29 cellular contexts compared by ENCODE assay signal in the genomic region with DNA sequence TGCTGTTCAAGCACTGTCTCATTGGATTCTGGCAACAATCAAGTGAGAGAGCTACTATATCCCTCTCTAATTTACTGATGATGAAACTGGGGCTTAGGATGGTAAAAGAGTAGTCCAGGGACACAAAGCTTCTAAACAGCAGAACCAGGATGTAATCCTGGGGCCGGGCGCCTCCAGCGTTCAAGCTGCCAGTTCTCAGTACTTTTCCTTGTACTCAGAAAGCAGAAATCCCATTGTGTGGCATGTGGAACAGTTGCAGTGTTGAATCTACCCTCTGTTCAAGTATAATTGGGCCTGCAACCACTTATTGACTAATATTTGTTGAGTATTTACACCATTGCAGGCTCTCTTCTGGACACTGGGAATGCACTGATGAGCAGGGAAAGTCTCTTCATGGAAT. TPM values are rescaled to one million over a fixed set of nuclear protein-coding genes. Genes with fewer than 3 reads are reported as not detected.
"Had no signal": no experiment of that assay in that cellular context is flagged by ENCODE, and none has a peak within 500 bp of the region (broad histone marks: within the 10 kb centered on the region; RNA-seq: fewer than 3 reads in every experiment).

No MANE protein-coding gene starts in this region.

- ATAC-seq: activated CD4-positive, alpha-beta T cell treated with anti-CD3 and anti-CD28 coated beads for 36 hours; activated CD8-positive, alpha-beta memory T cell treated with anti-CD3 and anti-CD28 coated beads, Interleukin-2, amount 10 ng/mL, durations not matched to agents 7 days and 5 days; activated CD8-positive, alpha-beta T cell treated with anti-CD3 and anti-CD28 coated beads, Interleukin-2, amount 10 ng/mL, durations not matched to agents 7 days and 5 days; heart left ventricle; T-helper 17 cell had no signal

- H3K9me3 Mint-ChIP-seq: activated CD4-positive, alpha-beta memory T cell treated with anti-CD3 and anti-CD28 coated beads for 36 hours; activated CD4-positive, alpha-beta T cell treated with anti-CD3 and anti-CD28 coated beads, Interleukin-2, amount 10 ng/mL, durations not matched to agents 24 days and 14 days; activated naive CD4-positive, alpha-beta T cell treated with anti-CD3 and anti-CD28 coated beads for 36 hours; activated naive CD4-positive, alpha-beta T cell treated with anti-CD3 and anti-CD28 coated beads, Interleukin-2, amount 50 U/mL, for 24 hours; activated naive CD8-positive, alpha-beta T cell treated with anti-CD3 and anti-CD28 coated beads, Interleukin-2, amount 10 ng/mL, durations not matched to agents 7 days and 5 days; activated T-helper 1 cell treated with anti-CD3 and anti-CD28 coated beads, Interleukin-12 subunit alpha, Interleukin-12 subunit beta, Interleukin-2, Interleukin-4 antibody, amounts not matched to agents 30 ng/mL and 10 ng/mL and 1 ng/mL, durations not matched to agents 14 hours and 24 hours and 36 hours; activated T-helper 2 cell treated with anti-CD3 and anti-CD28 coated beads, Interferon-gamma antibody, Interleukin-2, Interleukin-4, amounts not matched to agents 10 μg/mL and 5 μg/mL and 100 μg/mL, durations not matched to agents 14 hours and 24 hours and 36 hours; T-helper 2 cell treated with Interferon-gamma antibody and Interleukin-4, amounts not matched to agents 5 μg/mL and 100 μg/mL, for 36 hours had no signal

- H3K36me3 Mint-ChIP-seq: activated CD4-positive, alpha-beta memory T cell treated with anti-CD3 and anti-CD28 coated beads for 36 hours; activated CD8-positive, alpha-beta memory T cell treated with anti-CD3 and anti-CD28 coated beads, Interleukin-2, amount 10 ng/mL, durations not matched to agents 7 days and 5 days; activated naive CD4-positive, alpha-beta T cell treated with anti-CD3 and anti-CD28 coated beads, Interleukin-2, amount 50 U/mL, for 24 hours; activated naive CD8-positive, alpha-beta T cell treated with anti-CD3 and anti-CD28 coated beads, Interleukin-2, amount 10 ng/mL, durations not matched to agents 7 days and 5 days; brain had no signal

- DNase-seq: activated CD4-positive, alpha-beta memory T cell treated with anti-CD3 and anti-CD28 coated beads for 36 hours; activated CD4-positive, alpha-beta T cell treated with anti-CD3 and anti-CD28 coated beads for 36 hours; activated CD4-positive, alpha-beta T cell treated with anti-CD3 and anti-CD28 coated beads, Interleukin-2, amount 10 ng/mL, durations not matched to agents 24 days and 14 days; activated CD4-positive, CD25-positive, alpha-beta regulatory T cell; activated CD4-positive, CD25-positive, alpha-beta regulatory T cell treated with anti-CD3 and anti-CD28 coated beads, Interleukin-2, amount 50 U/mL, for 72 hours; activated CD8-positive, alpha-beta memory T cell treated with anti-CD3 and anti-CD28 coated beads, Interleukin-2, amount 10 ng/mL, durations not matched to agents 7 days and 5 days; activated CD8-positive, alpha-beta memory T cell treated with anti-CD3 and anti-CD28 coated beads, Interleukin-2, amount 50 U/mL, for 4 hours; activated CD8-positive, alpha-beta T cell treated with anti-CD3 and anti-CD28 coated beads, Interleukin-2, amount 10 ng/mL, durations not matched to agents 7 days and 5 days; activated effector memory CD4-positive, alpha-beta T cell treated with anti-CD3 and anti-CD28 coated beads, Interleukin-2, amount 50 U/mL, for 16 hours; activated naive CD4-positive, alpha-beta T cell treated with anti-CD3 and anti-CD28 coated beads for 36 hours; activated naive CD8-positive, alpha-beta T cell treated with anti-CD3 and anti-CD28 coated beads, Interleukin-2, amount 10 ng/mL, durations not matched to agents 7 days and 5 days; activated T-cell treated with anti-CD3 and anti-CD28 coated beads, Interleukin-2, amount 50 U/mL, for 1 hour; activated T-cell treated with anti-CD3 and anti-CD28 coated beads, Interleukin-2, amount 50 U/mL, for 48 hours; central memory CD4-positive, alpha-beta T cell; cerebellar nuclear complex; colonic mucosa; effector CD8-positive, alpha-beta T cell; esophagus squamous epithelium; glutamatergic neuron; heart left ventricle; T-helper 1 cell; T-helper 17 cell; T1000 had no signal

- H3K27ac Mint-ChIP-seq: activated CD4-positive, alpha-beta memory T cell treated with anti-CD3 and anti-CD28 coated beads for 36 hours; activated CD4-positive, alpha-beta T cell treated with anti-CD3 and anti-CD28 coated beads for 36 hours; activated CD4-positive, alpha-beta T cell treated with anti-CD3 and anti-CD28 coated beads, Interleukin-2, amount 10 ng/mL, durations not matched to agents 24 days and 14 days; activated CD8-positive, alpha-beta memory T cell treated with anti-CD3 and anti-CD28 coated beads, Interleukin-2, amount 10 ng/mL, durations not matched to agents 7 days and 5 days; activated CD8-positive, alpha-beta T cell treated with anti-CD3 and anti-CD28 coated beads, Interleukin-2, amount 10 ng/mL, durations not matched to agents 7 days and 5 days; activated naive CD4-positive, alpha-beta T cell treated with anti-CD3 and anti-CD28 coated beads for 36 hours; activated naive CD4-positive, alpha-beta T cell treated with anti-CD3 and anti-CD28 coated beads, Interleukin-2, amount 50 U/mL, for 24 hours; activated naive CD8-positive, alpha-beta T cell treated with anti-CD3 and anti-CD28 coated beads, Interleukin-2, amount 10 ng/mL, durations not matched to agents 7 days and 5 days; activated T-helper 1 cell treated with anti-CD3 and anti-CD28 coated beads, Interleukin-12 subunit alpha, Interleukin-12 subunit beta, Interleukin-2, Interleukin-4 antibody, amounts not matched to agents 30 ng/mL and 10 ng/mL and 1 ng/mL, durations not matched to agents 14 hours and 24 hours and 36 hours; activated T-helper 2 cell treated with anti-CD3 and anti-CD28 coated beads, Interferon-gamma antibody, Interleukin-2, Interleukin-4, amounts not matched to agents 10 μg/mL and 5 μg/mL and 100 μg/mL, durations not matched to agents 14 hours and 24 hours and 36 hours; brain; T-helper 17 cell; T-helper 2 cell treated with Interferon-gamma antibody and Interleukin-4, amounts not matched to agents 5 μg/mL and 100 μg/mL, for 36 hours had no signal

RNA-seq across cellular contexts. Expression of a gene that starts 14.5 kb away (rescaled TPM):
- total RNA-seq: activated CD4-positive, alpha-beta memory T cell treated with anti-CD3 and anti-CD28 coated beads for 36 hours; activated CD4-positive, alpha-beta T cell treated with anti-CD3 and anti-CD28 coated beads for 36 hours; activated CD4-positive, alpha-beta T cell treated with anti-CD3 and anti-CD28 coated beads, Interleukin-2, amount 10 ng/mL, durations not matched to agents 24 days and 14 days; activated CD8-positive, alpha-beta memory T cell treated with anti-CD3 and anti-CD28 coated beads for 36 hours; activated CD8-positive, alpha-beta memory T cell treated with anti-CD3 and anti-CD28 coated beads, Interleukin-2, amount 10 ng/mL, durations not matched to agents 7 days and 5 days; activated CD8-positive, alpha-beta T cell treated with anti-CD3 and anti-CD28 coated beads, Interleukin-2, amount 10 ng/mL, durations not matched to agents 7 days and 5 days; activated naive CD4-positive, alpha-beta T cell treated with anti-CD3 and anti-CD28 coated beads for 36 hours; activated naive CD8-positive, alpha-beta T cell treated with anti-CD3 and anti-CD28 coated beads, Interleukin-2, amount 10 ng/mL, durations not matched to agents 7 days and 5 days; activated T-helper 1 cell treated with anti-CD3 and anti-CD28 coated beads, Interleukin-12 subunit alpha, Interleukin-12 subunit beta, Interleukin-2, Interleukin-4 antibody, amounts not matched to agents 30 ng/mL and 10 ng/mL and 1 ng/mL, durations not matched to agents 14 hours and 24 hours and 36 hours; activated T-helper 2 cell treated with anti-CD3 and anti-CD28 coated beads, Interferon-gamma antibody, Interleukin-2, Interleukin-4, amounts not matched to agents 10 μg/mL and 5 μg/mL and 100 μg/mL, durations not matched to agents 14 hours and 24 hours and 36 hours; T-helper 17 cell had no signal
